8 cellular contexts compared by ENCODE assay signal in the genomic region with DNA sequence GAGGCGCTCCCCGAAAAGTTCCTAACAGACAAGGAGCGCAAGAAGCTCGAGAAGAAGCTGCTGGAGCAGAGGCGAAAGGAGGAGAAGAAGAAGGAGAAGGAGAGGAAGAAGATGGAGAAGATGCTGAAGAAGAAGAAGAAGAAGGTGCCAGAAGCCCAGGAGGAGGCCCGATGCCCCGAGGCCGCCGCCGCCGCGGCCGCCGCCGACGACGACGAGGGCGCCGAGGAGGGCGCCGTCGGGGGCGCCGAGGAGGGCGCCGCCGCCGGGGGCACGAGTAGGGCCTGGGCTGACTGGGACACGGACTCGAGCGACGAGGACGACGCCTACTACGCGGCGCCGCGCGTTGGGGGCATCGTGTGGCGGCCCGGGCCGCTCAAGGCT. TPM values are rescaled to one million over a fixed set of nuclear protein-coding genes. Genes with fewer than 3 reads are reported as not detected.
DNase-seq lines count a peak whose midpoint lies in the region; ATAC-seq lines count a peak whose summit lies in the region.

No MANE protein-coding gene starts in this region.

- peak; percentile 7 for DNase-seq in T-helper 22 cell (ENCODE audit: low read depth)
- no peak for DNase-seq in Right ventricle myocardium superior
- no peak for DNase-seq in KBM-7
- no peak for DNase-seq in NCI-H2107 (lab: John Stamatoyannopoulos, UW)
- no peak for DNase-seq in stimulated activated naive CD4-positive, alpha-beta T cell treated with Interleukin-2 at 50 U/mL for 16 hours (lab: John Stamatoyannopoulos, UW)

- peak overlapping the region; percentile 55 to 91 (median 73) for H3K4me3 ChIP-seq in skin epidermis

- in situ Hi-C loops in KBM-7 (cut with MboI; ENCODE audit: low pct_unique_long_range_greater_than_20kb, low sequenced_read_pairs): no loop called here

- intact Hi-C loops in Right ventricle myocardium superior (cut with DNase I): loop anchor here (5.0 kb wide), 2 partner anchors 92 to 152 kb away; partner anchors contain the start of genes NELFCD and PRELID3B

- H3K27ac ChIP-seq in skin epidermis: peak overlapping the region; percentile 37 to 99 (median 93)

- ATAC-seq in GM21529 (IDR thresholded peaks at IDR 0.05; ENCODE audit: unreplicated experiment) (peak; percentile 2), Right ventricle myocardium superior (ENCODE audit: poor library complexity) (peak; percentile 1), HG03025 (IDR thresholded peaks at IDR 0.05; ENCODE audit: low FRiP score, unreplicated experiment) (no peak)

RNA-seq across cellular contexts. Expression of gene GNAS, which starts 37.5 kb away (rescaled TPM):
- 1,453 TPM for total RNA-seq in Right ventricle myocardium superior

RNA-seq across cellular contexts. Expression of gene GNAS-AS1, which starts 39.4 kb away (rescaled TPM):
- total RNA-seq in Right ventricle myocardium superior: 0.13 TPM
